In genomic region chr10:80382989-80383388, GRCh38 we compare ENCODE assay signal across 10 cellular contexts. TPM values are rescaled to one million over a fixed set of nuclear protein-coding genes. Genes with fewer than 3 reads are reported as not detected.
DNase-seq lines count a peak whose midpoint lies in the region; ATAC-seq, FAIRE-seq and TF ChIP-seq lines count a peak whose summit lies in the region.
"Had no signal": no experiment of that assay in that cellular context is flagged by ENCODE, and none has a peak within 500 bp of the region (broad histone marks: within the 10 kb centered on the region; RNA-seq: fewer than 3 reads in every experiment).

No MANE protein-coding gene starts in this region.

- H3K4me3 Mint-ChIP-seq in activated CD8-positive, alpha-beta memory T cell treated with anti-CD3 and anti-CD28 coated beads, Interleukin-2, amount 10 ng/mL, durations not matched to agents 7 days and 5 days, result no peak overlapping the region

- 9 to 20% methylated on average over 4 of the region's 4 CpGs for WGBS in pancreas, 2 donors

- no peaks in the 10 kb centered on the region for H3K4me1 ChIP-seq in pancreas

- peaks cover 13% of the 10 kb centered on the region for H3K27me3 Mint-ChIP-seq in activated CD8-positive, alpha-beta memory T cell treated with anti-CD3 and anti-CD28 coated beads, Interleukin-2, amount 10 ng/mL, durations not matched to agents 7 days and 5 days

- H3K9me3 ChIP-seq in pancreas, result no peaks in the 10 kb centered on the region

- no peaks in the 10 kb centered on the region for H3K36me3 Mint-ChIP-seq in activated CD8-positive, alpha-beta memory T cell treated with anti-CD3 and anti-CD28 coated beads, Interleukin-2, amount 10 ng/mL, durations not matched to agents 7 days and 5 days

- H3K27me3 ChIP-seq in pancreas, result no peaks in the 10 kb centered on the region

- H3K27ac ChIP-seq in pancreas, result no peak overlapping the region

- FAIRE-seq in pancreas (lab: Jason Lieb, UNC), result no peak
- FAIRE-seq: colon had no signal

- no peak overlapping the region for H3K27ac Mint-ChIP-seq in activated CD8-positive, alpha-beta memory T cell treated with anti-CD3 and anti-CD28 coated beads, Interleukin-2, amount 10 ng/mL, durations not matched to agents 7 days and 5 days

- peak; percentile 4 for DNase-seq in NCI-H2196 (lab: John Stamatoyannopoulos, UW; ENCODE audit: unreplicated experiment)
- DNase-seq in NCI-H2196 treated with DMSO at 0.1 percent for 48 hours (lab: John Stamatoyannopoulos, UW; ENCODE audit: unreplicated experiment), result no peak
- peak; percentile 46 for DNase-seq in NCI-H1694 treated with DMSO at 0.1 percent for 48 hours (lab: John Stamatoyannopoulos, UW)
- DNase-seq in activated CD8-positive, alpha-beta memory T cell treated with anti-CD3 and anti-CD28 coated beads, Interleukin-2, amount 10 ng/mL, durations not matched to agents 7 days and 5 days, result peak; percentile 72
- peak; percentile 17 for DNase-seq in fibroblast of gingiva (ENCODE audit: low read depth)
- peak in 3 of 6 donors; percentile 8 to 31 (median 19) for DNase-seq in pancreas
- no peak for DNase-seq in NCI-H187 treated with DMSO at 0.1 percent for 48 hours (lab: John Stamatoyannopoulos, UW)

- H3K36me3 ChIP-seq in pancreas, result no peaks in the 10 kb centered on the region

- CTCF ChIA-PET in activated CD8-positive, alpha-beta memory T cell treated with anti-CD3 and anti-CD28 coated beads, Interleukin-2, amount 10 ng/mL, durations not matched to agents 7 days and 5 days (lab: Charles Lee), result interaction anchor here (0.7 to 4.7 kb wide), 9 partner anchors 9 to 168 kb away, joined by 3 to 36 read pairs (median 4); partner anchors contain the start of gene PRXL2A

- H3K4me1 Mint-ChIP-seq in activated CD8-positive, alpha-beta memory T cell treated with anti-CD3 and anti-CD28 coated beads, Interleukin-2, amount 10 ng/mL, durations not matched to agents 7 days and 5 days, result peaks cover 14% of the 10 kb centered on the region

- ATAC-seq in GM21737 (IDR thresholded peaks at IDR 0.05; ENCODE audit: unreplicated experiment), result peak; percentile 63
- peak; percentile 59 for ATAC-seq in activated CD8-positive, alpha-beta memory T cell treated with anti-CD3 and anti-CD28 coated beads, Interleukin-2, amount 10 ng/mL, durations not matched to agents 7 days and 5 days
- ATAC-seq in pancreas, result peak in 3 of 4 donors; percentile 70 to 79 (median 75)

- intact Hi-C loops in pancreas (cut with DNase I), result no loop called here

- H3K4me3 ChIP-seq in pancreas, result no peak overlapping the region

- TF ChIP-seq CTCF in pancreas (IDR thresholded peaks at IDR 0.05), result peak in 3 of 4 donors; percentile 23 to 39 (median 28)

- H3K9me3 Mint-ChIP-seq in activated CD8-positive, alpha-beta memory T cell treated with anti-CD3 and anti-CD28 coated beads, Interleukin-2, amount 10 ng/mL, durations not matched to agents 7 days and 5 days (ENCODE audit: low read depth), result no peaks in the 10 kb centered on the region

RNA-seq across cellular contexts. Expression of gene PRXL2A, which starts 25.4 kb away (rescaled TPM):
- 10 to 100 TPM in 1 of 2 experiments, 1 to 10 TPM in 1; 8.1 to 12.2 TPM for total RNA-seq in activated CD8-positive, alpha-beta memory T cell treated with anti-CD3 and anti-CD28 coated beads, Interleukin-2, amount 10 ng/mL, durations not matched to agents 7 days and 5 days
- 10 to 100 TPM; 18.2 to 39.8 (median 26.8) TPM for total RNA-seq in pancreas
- 10 to 100 TPM; 18.6 to 38.4 TPM for polyA plus RNA-seq in pancreas

RNA-seq across cellular contexts. Expression of gene DYDC2, which starts 26.4 kb away (rescaled TPM):
- not detected for total RNA-seq in activated CD8-positive, alpha-beta memory T cell treated with anti-CD3 and anti-CD28 coated beads, Interleukin-2, amount 10 ng/mL, durations not matched to agents 7 days and 5 days
- total RNA-seq in pancreas, result under 1 TPM in 2 of 6 donors, not detected in 4; 0.32 to 0.44 TPM
- polyA plus RNA-seq in pancreas, result under 1 TPM; 0.05 to 0.15 TPM

RNA-seq across cellular contexts. Expression of gene DYDC1, which starts 26.4 kb away (rescaled TPM):
- total RNA-seq in activated CD8-positive, alpha-beta memory T cell treated with anti-CD3 and anti-CD28 coated beads, Interleukin-2, amount 10 ng/mL, durations not matched to agents 7 days and 5 days, result not detected
- total RNA-seq in pancreas, result not detected
- not detected for polyA plus RNA-seq in pancreas
- total RNA-seq: temporal lobe had no signal

Comparison
In these comparisons a context has a peak if more than half of its experiments do, and no peak if none do; other contexts are left out.
1. DNase-seq: peak in NCI-H2196 (single experiment), NCI-H1694 treated with DMSO at 0.1 percent for 48 hours (single experiment), activated CD8-positive, alpha-beta memory T cell treated with anti-CD3 and anti-CD28 coated beads, Interleukin-2, amount 10 ng/mL, durations not matched to agents 7 days and 5 days (single experiment) and fibroblast of gingiva (single experiment); none in NCI-H2196 treated with DMSO at 0.1 percent for 48 hours (single experiment) and NCI-H187 treated with DMSO at 0.1 percent for 48 hours (single experiment).
2. Peak in every context shown above with its lines, with median percentiles within 50 percentile points of each other: ATAC-seq.